Comparison of ENCODE assay signal across 13 cellular contexts in the genomic region with DNA sequence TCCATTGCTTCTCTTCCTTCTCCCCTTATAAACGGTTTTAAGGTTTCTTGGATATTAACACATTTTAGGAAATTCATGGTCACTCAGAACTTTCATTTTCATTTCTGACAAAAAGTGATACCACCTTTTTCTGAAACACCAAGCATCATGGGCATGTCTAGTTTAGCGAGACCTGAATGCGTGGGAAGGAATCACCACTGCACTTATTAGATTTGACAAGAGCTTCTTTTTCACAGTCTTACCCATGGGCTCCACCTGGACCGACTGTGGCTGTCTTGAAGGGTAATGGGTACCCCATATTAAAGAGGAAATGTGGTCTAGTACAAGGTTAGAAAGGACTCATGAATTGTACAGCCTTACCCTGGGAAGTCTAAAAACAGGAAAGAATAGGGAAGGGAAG.
"Had no signal": no experiment of that assay in that cellular context is flagged by ENCODE, and none has a peak within 500 bp of the region (broad histone marks: within the 10 kb centered on the region; RNA-seq: fewer than 3 reads in every experiment).

No MANE protein-coding gene starts in this region.

- ATAC-seq: effector memory CD8-positive, alpha-beta T cell; heart right ventricle; left lung had no signal

- H3K9me3 Mint-ChIP-seq: effector memory CD8-positive, alpha-beta T cell had no signal

- H3K27ac Mint-ChIP-seq: activated naive CD8-positive, alpha-beta T cell treated with anti-CD3 and anti-CD28 coated beads, Interleukin-2, amount 10 ng/mL, durations not matched to agents 7 days and 5 days; effector memory CD8-positive, alpha-beta T cell; progenitor cell of endocrine pancreas had no signal

- H3K4me3 Mint-ChIP-seq: activated naive CD8-positive, alpha-beta T cell treated with anti-CD3 and anti-CD28 coated beads, Interleukin-2, amount 10 ng/mL, durations not matched to agents 7 days and 5 days; effector memory CD8-positive, alpha-beta T cell had no signal

- H3K36me3 Mint-ChIP-seq: activated naive CD8-positive, alpha-beta T cell treated with anti-CD3 and anti-CD28 coated beads, Interleukin-2, amount 10 ng/mL, durations not matched to agents 7 days and 5 days had no signal

- DNase-seq: activated CD4-positive, alpha-beta T cell treated with anti-CD3 and anti-CD28 coated beads, Interleukin-2, amount 50 U/mL, for 4 hours; activated naive CD4-positive, alpha-beta T cell treated with Interleukin-2 at 50 U/mL for 16 hours; activated naive CD8-positive, alpha-beta T cell treated with anti-CD3 and anti-CD28 coated beads, Interleukin-2, amount 10 ng/mL, durations not matched to agents 7 days and 5 days; activated T-cell treated with anti-CD3 and anti-CD28 coated beads for 4 hours; amygdala; effector memory CD8-positive, alpha-beta T cell; esophagus squamous epithelium; heart right ventricle; left lung; midbrain; stimulated activated naive CD4-positive, alpha-beta T cell; thyroid gland had no signal
